In the genomic region with DNA sequence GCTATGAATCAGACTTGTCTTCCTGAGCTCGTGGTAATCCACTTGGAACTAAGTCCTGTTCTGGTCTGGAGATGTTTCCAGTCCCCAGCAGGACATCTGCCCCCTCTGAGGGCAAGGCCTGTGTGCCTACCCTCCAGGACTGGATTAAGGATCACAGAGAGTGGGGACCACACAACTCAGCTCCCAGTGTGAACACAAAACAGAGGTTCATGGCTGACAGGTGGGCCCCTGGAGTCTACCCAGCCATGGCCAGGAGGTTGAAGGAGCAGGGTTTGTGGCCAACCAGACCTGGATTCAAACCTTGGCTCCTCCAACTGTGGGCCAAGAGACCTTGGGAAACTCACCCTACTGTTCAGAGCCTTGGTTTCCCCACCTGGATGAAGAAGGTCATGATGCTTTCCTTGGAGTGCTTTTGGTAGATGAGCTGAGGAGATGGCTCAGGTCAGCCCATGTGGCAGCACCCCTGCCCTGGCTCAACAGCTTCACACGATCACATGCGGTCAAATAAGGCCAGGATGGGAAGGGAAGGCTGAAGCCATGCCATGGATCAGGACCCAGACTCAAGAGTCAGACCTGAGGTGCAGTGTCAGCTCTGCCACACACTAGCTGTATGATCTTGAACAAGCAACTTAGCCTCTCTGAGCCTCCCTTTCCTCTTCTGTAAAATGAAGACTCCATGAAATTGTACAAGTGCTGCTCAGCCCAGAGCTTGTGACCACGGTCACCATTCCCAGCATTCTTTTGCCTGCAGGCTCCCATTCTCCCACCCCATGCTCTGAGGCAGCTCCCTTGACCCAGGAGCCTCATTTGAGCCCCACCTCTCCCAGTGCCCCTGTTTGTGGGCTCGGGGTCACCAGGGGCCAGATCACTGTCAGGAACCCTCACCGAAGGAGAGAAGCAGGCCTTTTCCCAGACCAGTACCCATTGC, we compare ENCODE assay signal across 27 cellular contexts. TPM values are rescaled to one million over a fixed set of nuclear protein-coding genes. Genes with fewer than 3 reads are reported as not detected.
"Had no signal": no experiment of that assay in that cellular context is flagged by ENCODE, and none has a peak within 500 bp of the region (broad histone marks: within the 10 kb centered on the region; RNA-seq: fewer than 3 reads in every experiment).

No MANE protein-coding gene starts in this region.

- H3K79me2 ChIP-seq: hepatocyte had no signal

- DNase-seq: activated CD4-positive, alpha-beta T cell treated with anti-CD3 and anti-CD28 coated beads for 36 hours; activated CD4-positive, alpha-beta T cell treated with anti-CD3 and anti-CD28 coated beads, Interleukin-2, amount 50 U/mL, for 4 hours; activated CD4-positive, CD25-positive, alpha-beta regulatory T cell; cerebellar nuclear complex; colonic mucosa; dorsolateral prefrontal cortex; effector memory CD8-positive, alpha-beta T cell; erythroblast; left cardiac atrium; left ventricle myocardium superior; mammary epithelial cell; naive B cell; stimulated activated CD4-positive, alpha-beta T cell treated with anti-CD3 and anti-CD28 coated beads, Interleukin-2, amount 100 ng/mL, for 48 hours; stimulated activated naive CD8-positive, alpha-beta T cell treated with anti-CD3 and anti-CD28 coated beads, Interleukin-15, amount 100 ng/mL, for 72 hours; substantia nigra had no signal

- H3K4me3 Mint-ChIP-seq: activated CD4-positive, alpha-beta T cell treated with anti-CD3 and anti-CD28 coated beads for 36 hours; effector memory CD8-positive, alpha-beta T cell; mesothelial cell of epicardium; naive B cell; stimulated activated naive CD8-positive, alpha-beta T cell treated with anti-CD3 and anti-CD28 coated beads, Interleukin-15, amount 100 ng/mL, for 72 hours; type B pancreatic cell had no signal

- H3K27me3 Mint-ChIP-seq: effector memory CD8-positive, alpha-beta T cell; naive B cell; stimulated activated naive CD8-positive, alpha-beta T cell treated with anti-CD3 and anti-CD28 coated beads, Interleukin-15, amount 100 ng/mL, for 72 hours; type B pancreatic cell had no signal

- H3K9me3 ChIP-seq: colonic mucosa, gastroesophageal sphincter, pancreas, right atrium auricular region, vagina had no signal

- H3K4me3 ChIP-seq: colonic mucosa, dorsolateral prefrontal cortex, gastroesophageal sphincter, hepatocyte, pancreas, right atrium auricular region, vagina had no signal

- FAIRE-seq: keratinocyte, pancreas had no signal

- H3K9me3 Mint-ChIP-seq: activated naive CD4-positive, alpha-beta T cell treated with anti-CD3 and anti-CD28 coated beads, Interleukin-2, amount 50 U/mL, for 72 hours; activated T-helper 2 cell treated with anti-CD3 and anti-CD28 coated beads, Interferon-gamma antibody, Interleukin-2, Interleukin-4, amounts not matched to agents 10 μg/mL and 5 μg/mL and 100 μg/mL, durations not matched to agents 14 hours and 24 hours and 36 hours; stimulated activated naive CD8-positive, alpha-beta T cell treated with anti-CD3 and anti-CD28 coated beads, Interleukin-15, amount 100 ng/mL, for 72 hours; type B pancreatic cell had no signal

- H3K27ac Mint-ChIP-seq: activated CD4-positive, alpha-beta T cell treated with anti-CD3 and anti-CD28 coated beads for 36 hours; activated naive CD4-positive, alpha-beta T cell treated with anti-CD3 and anti-CD28 coated beads, Interleukin-2, amount 50 U/mL, for 72 hours; activated T-helper 2 cell treated with anti-CD3 and anti-CD28 coated beads, Interferon-gamma antibody, Interleukin-2, Interleukin-4, amounts not matched to agents 10 μg/mL and 5 μg/mL and 100 μg/mL, durations not matched to agents 14 hours and 24 hours and 36 hours; effector memory CD8-positive, alpha-beta T cell; mesothelial cell of epicardium; naive B cell; stimulated activated naive CD8-positive, alpha-beta T cell treated with anti-CD3 and anti-CD28 coated beads, Interleukin-15, amount 100 ng/mL, for 72 hours; type B pancreatic cell had no signal

- H3K4me1 ChIP-seq: colonic mucosa, pancreas had no signal

- H3K36me3 ChIP-seq: colonic mucosa, gastroesophageal sphincter, pancreas, right atrium auricular region, vagina had no signal

- H3K27ac ChIP-seq: colonic mucosa, dorsolateral prefrontal cortex, gastroesophageal sphincter, hepatocyte, pancreas, right atrium auricular region, vagina had no signal

- H3K27me3 ChIP-seq: colonic mucosa, dorsolateral prefrontal cortex, gastroesophageal sphincter, hepatocyte, pancreas, right atrium auricular region, vagina had no signal

- H3K4me2 ChIP-seq: hepatocyte had no signal

- H3K36me3 Mint-ChIP-seq: activated naive CD4-positive, alpha-beta T cell treated with anti-CD3 and anti-CD28 coated beads, Interleukin-2, amount 50 U/mL, for 72 hours; mesothelial cell of epicardium; type B pancreatic cell had no signal

- H3K4me1 Mint-ChIP-seq: mesothelial cell of epicardium had no signal

- H2AFZ ChIP-seq: hepatocyte had no signal

RNA-seq across cellular contexts. Expression of gene ANGPTL2, which starts 27.3 kb away (rescaled TPM):
- total RNA-seq: activated CD4-positive, alpha-beta T cell treated with anti-CD3 and anti-CD28 coated beads for 36 hours; activated naive CD4-positive, alpha-beta T cell treated with anti-CD3 and anti-CD28 coated beads, Interleukin-2, amount 50 U/mL, for 72 hours; activated T-helper 2 cell treated with anti-CD3 and anti-CD28 coated beads, Interferon-gamma antibody, Interleukin-2, Interleukin-4, amounts not matched to agents 10 μg/mL and 5 μg/mL and 100 μg/mL, durations not matched to agents 14 hours and 24 hours and 36 hours; T-helper 1 cell treated with Interleukin-12 subunit alpha and Interleukin-12 subunit beta and Interleukin-4 antibody, amounts not matched to agents 30 ng/mL and 1 ng/mL, for 36 hours had no signal
- polyA plus RNA-seq: mammary epithelial cell, neural cell had no signal
